Comparison of ENCODE assay signal across 16 cellular contexts in genomic region chr13:51861728-51862300, GRCh38. TPM values are rescaled to one million over a fixed set of nuclear protein-coding genes. Genes with fewer than 3 reads are reported as not detected.
DNase-seq lines count a peak whose midpoint lies in the region; ATAC-seq and TF ChIP-seq lines count a peak whose summit lies in the region.
"Had no signal": no experiment of that assay in that cellular context is flagged by ENCODE, and none has a peak within 500 bp of the region (broad histone marks: within the 10 kb centered on the region; RNA-seq: fewer than 3 reads in every experiment).

Gene CCDC70 (plus strand): TSS chr13:51861969. CDS start chr13:51865412, 3,443 bp downstream.

- no peaks in the 10 kb centered on the region for H3K27me3 ChIP-seq in ascending aorta

- no peak for TF ChIP-seq CTCF in ascending aorta (IDR thresholded peaks at IDR 0.05)

- ATAC-seq in activated T-cell treated with anti-CD3 and anti-CD28 coated beads, Interleukin-2, amount 50 U/mL, for 72 hours (replicated peaks in 1 of 2), result peak; percentile 95 to 97
- ATAC-seq: left cardiac atrium had no signal

- H3K9me3 ChIP-seq in mesodermal cell (ENCODE audit: control insufficient read depth, low read length) (no peaks in the 10 kb centered on the region), ascending aorta (no peaks in the 10 kb centered on the region)

- WGBS in mesodermal cell (ENCODE audit: insufficient coverage in 2 of 2), 2 experiments, result 75 to 76% methylated on average over 2 to 4 of the region's 5 CpGs

- peaks cover 34% of the 10 kb centered on the region for H3K27me3 Mint-ChIP-seq in activated T-cell treated with anti-CD3 and anti-CD28 coated beads, Interleukin-2, amount 50 U/mL, for 72 hours (ENCODE audit: low read depth)

- peak; percentile 19 for DNase-seq in SIG-M5 treated with dmso at 0.1 percent for 504 hours (lab: John Stamatoyannopoulos, UW; ENCODE audit: unreplicated experiment)
- no peak for DNase-seq in SIG-M5 (lab: John Stamatoyannopoulos, UW)
- peak; percentile 34 for DNase-seq in LHCN-M2 (ENCODE audit: low read depth)
- peak; percentile 42 to 52 for DNase-seq in activated T-cell treated with anti-CD3 and anti-CD28 coated beads, Interleukin-2, amount 50 U/mL, for 72 hours
- no peak for DNase-seq in NCI-H69 (lab: John Stamatoyannopoulos, UW)
- no peak for DNase-seq in SKM-1 treated with dmso at 0.1 percent for 144 hours (lab: John Stamatoyannopoulos, UW; ENCODE audit: unreplicated experiment)
- no peak for DNase-seq in ascending aorta (ENCODE audit: low spot score in 2 of 2)
- DNase-seq: 8988T, foreskin melanocyte, left cardiac atrium, NCI-H1105, NCI-H748 treated with DMSO at 0.1 percent for 48 hours, SW 1271 had no signal

- H3K27ac ChIP-seq in mesodermal cell (ENCODE audit: low read depth, low read length, severe bottlenecking) (peak within 1 kb of the TSS; percentile 2), ascending aorta (no peak within 1 kb of the TSS)

- H3K4me1 Mint-ChIP-seq in activated T-cell treated with anti-CD3 and anti-CD28 coated beads, Interleukin-2, amount 50 U/mL, for 72 hours (ENCODE audit: low read depth), result peaks cover 24% of the 10 kb centered on the region

- H3K27ac Mint-ChIP-seq in activated T-cell treated with anti-CD3 and anti-CD28 coated beads, Interleukin-2, amount 50 U/mL, for 72 hours, result peak within 1 kb of the TSS; percentile 27

- H3K36me3 ChIP-seq in mesodermal cell (ENCODE audit: control insufficient read depth, insufficient read depth, low read length) (no peaks in the 10 kb centered on the region), ascending aorta (no peaks in the 10 kb centered on the region)

- H3K36me3 Mint-ChIP-seq in activated T-cell treated with anti-CD3 and anti-CD28 coated beads, Interleukin-2, amount 50 U/mL, for 72 hours (ENCODE audit: insufficient read depth in 2 of 2), result no peaks in the 10 kb centered on the region

- intact Hi-C loops in ascending aorta (cut with DNase I), result no loop called here

- H3K9me3 Mint-ChIP-seq in activated T-cell treated with anti-CD3 and anti-CD28 coated beads, Interleukin-2, amount 50 U/mL, for 72 hours, result no peaks in the 10 kb centered on the region
- H3K9me3 Mint-ChIP-seq: neural crest cell had no signal

- peak within 1 kb of the TSS; percentile 3 to 59 for H3K4me3 Mint-ChIP-seq in activated T-cell treated with anti-CD3 and anti-CD28 coated beads, Interleukin-2, amount 50 U/mL, for 72 hours
- H3K4me3 Mint-ChIP-seq: neural crest cell had no signal

- H3K4me1 ChIP-seq in mesodermal cell (ENCODE audit: control insufficient read depth, insufficient read depth, low read length, poor library complexity, severe bottlenecking), result peaks cover 3% of the 10 kb centered on the region
- no peaks in the 10 kb centered on the region for H3K4me1 ChIP-seq in ascending aorta

- H3K4me3 ChIP-seq in mesodermal cell (ENCODE audit: extremely low read depth, insufficient read depth, low read length, poor library complexity, severe bottlenecking), result no peak within 1 kb of the TSS
- H3K4me3 ChIP-seq in ascending aorta, result no peak within 1 kb of the TSS

RNA-seq across cellular contexts. Expression of gene CCDC70, which starts in this region (rescaled TPM):
- not detected in 2 replicates for total RNA-seq in LHCN-M2 (2014; rRNA removed)
- polyA plus RNA-seq in LHCN-M2 (2012), result not detected
- total RNA-seq in activated T-cell treated with anti-CD3 and anti-CD28 coated beads, Interleukin-2, amount 50 U/mL, for 72 hours, result under 1 TPM in 1 of 2 donors, not detected in 1; 0.22 TPM
- polyA plus RNA-seq in mesodermal cell (2013, experiment 1 of 2), result not detected
- polyA plus RNA-seq in mesodermal cell (2013, experiment 2 of 2), result not detected
- total RNA-seq in ascending aorta, result not detected
- total RNA-seq: chondrocyte, left cardiac atrium, neural crest cell had no signal

Comparison
In these comparisons a context has a peak if more than half of its experiments do, and no peak if none do; other contexts are left out.
1. Peak in DNase-seq in LHCN-M2; RNA of the gene not detected or under 1 TPM.
2. Peak in DNase-seq and ATAC-seq in activated T-cell treated with anti-CD3 and anti-CD28 coated beads, Interleukin-2, amount 50 U/mL, for 72 hours; RNA of the gene not detected or under 1 TPM.